ENCODE assay signal across 30 cellular contexts in the genomic region with DNA sequence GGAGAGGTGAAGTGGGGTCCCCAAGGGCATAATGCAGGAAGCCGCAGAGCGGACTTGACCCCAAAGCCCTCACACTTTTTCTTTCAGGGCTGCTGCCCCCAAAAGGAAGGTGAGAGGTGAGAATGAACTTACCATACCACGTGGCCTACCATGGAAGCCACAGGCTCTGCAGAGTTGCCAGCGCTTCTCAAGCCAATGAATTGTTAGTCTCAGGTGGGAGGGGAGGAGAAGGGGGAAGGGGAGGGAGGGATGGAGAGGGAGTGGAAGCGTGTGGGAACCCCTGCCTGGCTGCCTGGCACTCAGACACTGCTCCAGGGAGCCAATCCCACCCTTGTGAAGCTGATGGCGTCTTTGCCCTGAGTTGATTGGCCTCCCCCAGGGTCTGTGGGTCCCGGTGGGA.
"Had no signal": no experiment of that assay in that cellular context is flagged by ENCODE, and none has a peak within 500 bp of the region (broad histone marks: within the 10 kb centered on the region; RNA-seq: fewer than 3 reads in every experiment).

No MANE protein-coding gene starts in this region.

- FAIRE-seq: colon, keratinocyte, pancreas, TTC549 had no signal

- H3K4me2 ChIP-seq: smooth muscle cell had no signal

- H3K27ac ChIP-seq: adrenal gland, body of pancreas, gastrocnemius medialis, pancreas, prostate gland, right atrium auricular region, stomach, thyroid gland, upper lobe of left lung, vagina, VCaP had no signal

- H3K27me3 ChIP-seq: adrenal gland, body of pancreas, gastrocnemius medialis, pancreas, right atrium auricular region, stomach, thyroid gland, upper lobe of left lung, vagina had no signal

- H3K9me3 ChIP-seq: adrenal gland, body of pancreas, gastrocnemius medialis, pancreas, prostate gland, right atrium auricular region, stomach, thyroid gland, upper lobe of left lung, vagina had no signal

- H3K4me3 ChIP-seq: adrenal gland, body of pancreas, gastrocnemius medialis, pancreas, prostate gland, right atrium auricular region, smooth muscle cell, stomach, thyroid gland, upper lobe of left lung, vagina had no signal

- H3K36me3 ChIP-seq: adrenal gland, gastrocnemius medialis, pancreas, prostate gland, right atrium auricular region, stomach, thyroid gland, upper lobe of left lung, vagina had no signal

- ATAC-seq: body of pancreas; gastrocnemius medialis; left cardiac atrium; pancreas; stimulated activated naive B cell treated with anti-CD40 and anti-IgM and Interleukin-4, amounts not matched to agents 10 μg/mL and 1 μg/mL and 100 μg/mL, for 72 hours had no signal

- H3K4me1 ChIP-seq: adrenal gland, body of pancreas, gastrocnemius medialis, pancreas, prostate gland, right atrium auricular region, stomach, thyroid gland, upper lobe of left lung, vagina had no signal

- DNase-seq: activated CD4-positive, alpha-beta T cell treated with anti-CD3 and anti-CD28 coated beads for 4 hours; activated CD4-positive, alpha-beta T cell treated with anti-CD3 and anti-CD28 coated beads, Interleukin-2, amount 50 U/mL, for 4 hours; activated effector memory CD4-positive, alpha-beta T cell treated with Interleukin-2 at 50 U/mL for 16 hours; activated naive CD4-positive, alpha-beta T cell treated with anti-CD3 and anti-CD28 coated beads for 36 hours; activated naive CD8-positive, alpha-beta T cell treated with anti-CD3 and anti-CD28 coated beads for 36 hours; adrenal gland; aorta; body of pancreas; effector CD8-positive, alpha-beta T cell; gastrocnemius medialis; glutamatergic neuron; left cardiac atrium; mammary epithelial cell; naive B cell; nephron progenitor cell; pancreas; stimulated activated CD4-positive, alpha-beta T cell treated with anti-CD3 and anti-CD28 coated beads, Interleukin-2, amount 100 ng/mL, for 24 hours; stimulated activated naive B cell treated with anti-CD40 and anti-IgM and Interleukin-4, amounts not matched to agents 10 μg/mL and 1 μg/mL and 100 μg/mL, for 72 hours; stomach; T-helper 9 cell; thyroid gland; upper lobe of left lung had no signal
